Comparison of ENCODE assay signal across 8 cellular contexts in genomic region chr11:65095974-65096806, GRCh38. TPM values are rescaled to one million over a fixed set of nuclear protein-coding genes. Genes with fewer than 3 reads are reported as not detected.
DNase-seq lines count a peak whose midpoint lies in the region; ATAC-seq and TF ChIP-seq lines count a peak whose summit lies in the region.

VPS51 (plus strand) TSS chr11:65096214; CDS start chr11:65096251, 37 bp downstream.

- peak within 1 kb of the TSS; percentile 87 for H2AFZ ChIP-seq in mesenchymal stem cell (ENCODE audit: low read depth, low read length)

- peak within 1 kb of the TSS in 1 of 2 experiments; percentile 46 for H3K23ac ChIP-seq in mesenchymal stem cell (ENCODE audit: low read length in 2 of 2)

- peak within 1 kb of the TSS; percentile 99 for H3K27ac Mint-ChIP-seq in CD8-positive, alpha-beta T cell

- H2BK120ac ChIP-seq in mesenchymal stem cell (ENCODE audit: low read depth, low read length), result peak within 1 kb of the TSS; percentile 62

- no peaks in the 10 kb centered on the region for H3K27me3 ChIP-seq in CD8-positive, alpha-beta T cell (ENCODE audit: insufficient read depth, low read length)
- H3K27me3 ChIP-seq in endocrine pancreas (ENCODE audit: control insufficient read depth, insufficient read depth, low read length) (no peaks in the 10 kb centered on the region), mesenchymal stem cell (ENCODE audit: control insufficient read depth in 1 of 2, insufficient read depth in 1 of 2, low read length in 2 of 2) (no peaks in the 10 kb centered on the region)

- peaks cover 12% of the 10 kb centered on the region for H3K4me1 ChIP-seq in CD8-positive, alpha-beta T cell (ENCODE audit: insufficient read depth, low read length)
- H3K4me1 ChIP-seq in endocrine pancreas (ENCODE audit: control insufficient read depth, insufficient read depth, low read length) (no peaks in the 10 kb centered on the region), mesenchymal stem cell (ENCODE audit: control insufficient read depth, insufficient read depth, low read depth, low read length) (peaks cover 8% of the 10 kb centered on the region)

- H3K36me3 Mint-ChIP-seq in CD8-positive, alpha-beta T cell, result peaks cover 20% of the 10 kb centered on the region

- TF ChIP-seq CTCF in CD8-positive, alpha-beta T cell (IDR thresholded peaks at IDR 0.05), result no peak

- H2AK5ac ChIP-seq in mesenchymal stem cell (ENCODE audit: low read length, severe bottlenecking), result no peak within 1 kb of the TSS

- H3K36me3 ChIP-seq in CD8-positive, alpha-beta T cell (ENCODE audit: insufficient read depth, low read length), result no peaks in the 10 kb centered on the region
- H3K36me3 ChIP-seq in endocrine pancreas (ENCODE audit: control insufficient read depth, insufficient read depth, low read length) (no peaks in the 10 kb centered on the region), mesenchymal stem cell (ENCODE audit: control insufficient read depth in 1 of 2, insufficient read depth in 2 of 2, low read depth in 1 of 2, low read length in 2 of 2) (peaks cover 2 to 7% of the 10 kb centered on the region in 2 experiments)

- no peaks in the 10 kb centered on the region for H3K9me3 Mint-ChIP-seq in CD8-positive, alpha-beta T cell

- POLR2A ChIA-PET in CD8-positive, alpha-beta T cell (lab: Charles Lee), result interaction anchor here (0.7 to 4.7 kb wide), 8 partner anchors 10 to 403 kb away, joined by 3 to 41 read pairs (median 4); partner anchors contain the start of genes ARL2, MALAT1, SYVN1 and TM7SF2

- peak within 1 kb of the TSS; percentile 81 for H3K4me3 ChIP-seq in CD8-positive, alpha-beta T cell (ENCODE audit: low read depth, low read length)
- H3K4me3 ChIP-seq in endocrine pancreas (ENCODE audit: control insufficient read depth, insufficient read depth, low read length) (no peak within 1 kb of the TSS), mesenchymal stem cell (ENCODE audit: insufficient read depth in 1 of 2, low read depth in 1 of 2, low read length in 2 of 2) (peak within 1 kb of the TSS; percentile 71 to 86)

- intact Hi-C loops in CD8-positive, alpha-beta T cell (cut with DNase I, micrococcal nuclease), result loop anchor here (1.0 kb wide), 9 partner anchors 12 to 172 kb away; partner anchors contain the start of genes CDCA5 (in 2 of the 2), FAU (in 2 of the 2), MRPL49 (in 2 of the 2) and SNX15 (in 2 of the 2)

- under 1% methylated on average over 49 of the region's 52 CpGs for WGBS in mesenchymal stem cell

- no peaks in the 10 kb centered on the region for H3K9me3 ChIP-seq in CD8-positive, alpha-beta T cell (ENCODE audit: low read length)
- H3K9me3 ChIP-seq in endocrine pancreas (ENCODE audit: control insufficient read depth, low read length), result no peaks in the 10 kb centered on the region
- no peaks in the 10 kb centered on the region for H3K9me3 ChIP-seq in mesenchymal stem cell (ENCODE audit: control insufficient read depth, low read length)

- peak within 1 kb of the TSS; percentile 82 for H3K27ac ChIP-seq in CD8-positive, alpha-beta T cell (ENCODE audit: low read depth, low read length)
- peak within 1 kb of the TSS; percentile 48 for H3K27ac ChIP-seq in mesenchymal stem cell (ENCODE audit: low read length, poor library complexity, severe bottlenecking)

- peak within 1 kb of the TSS in 1 of 2 experiments; percentile 49 for H2BK12ac ChIP-seq in mesenchymal stem cell (ENCODE audit: low read length in 2 of 2)

- peak within 1 kb of the TSS; percentile 95 for H4K91ac ChIP-seq in mesenchymal stem cell (ENCODE audit: low read length)

- peak within 1 kb of the TSS; percentile 73 to 91 for H3K4ac ChIP-seq in mesenchymal stem cell (ENCODE audit: low read depth in 1 of 2, low read length in 2 of 2)

- H3K9ac ChIP-seq in endocrine pancreas (ENCODE audit: control insufficient read depth, insufficient read depth, low read length), result peak within 1 kb of the TSS; percentile 42
- H3K9ac ChIP-seq in mesenchymal stem cell (ENCODE audit: low read length), result peak within 1 kb of the TSS; percentile 90

- H3K4me2 ChIP-seq in mesenchymal stem cell (ENCODE audit: low read length, poor library complexity, severe bottlenecking), result peak within 1 kb of the TSS; percentile 46

- H3K4me1 Mint-ChIP-seq in CD8-positive, alpha-beta T cell (ENCODE audit: low read depth), result peaks cover 24% of the 10 kb centered on the region

- H3K27me3 Mint-ChIP-seq in CD8-positive, alpha-beta T cell (ENCODE audit: low read depth), result no peaks in the 10 kb centered on the region

- ATAC-seq in CD8-positive, alpha-beta T cell, result peak; percentile 84
- ATAC-seq in GM19468 (IDR thresholded peaks at IDR 0.05; ENCODE audit: extremely low read depth, unreplicated experiment), result peak; percentile 48

- peak within 1 kb of the TSS; percentile 30 for H2BK15ac ChIP-seq in mesenchymal stem cell (ENCODE audit: low read depth, poor library complexity, severe bottlenecking)

- CTCF ChIA-PET in CD8-positive, alpha-beta T cell (lab: Charles Lee), result interaction anchor here (0.9 to 4.8 kb wide), 3 partner anchors 11 to 15 kb away, joined by 3 to 69 read pairs (median 5); partner anchors contain the start of gene TM7SF2

- no peak within 1 kb of the TSS for H2BK5ac ChIP-seq in mesenchymal stem cell (ENCODE audit: low read depth, low read length, poor library complexity, severe bottlenecking)

- H3K4me3 Mint-ChIP-seq in CD8-positive, alpha-beta T cell, result peak within 1 kb of the TSS; percentile 95

- H4K8ac ChIP-seq in mesenchymal stem cell (ENCODE audit: low read length), result peak within 1 kb of the TSS; percentile 100

- peak within 1 kb of the TSS in 1 of 2 experiments; percentile 81 for H3K14ac ChIP-seq in mesenchymal stem cell (ENCODE audit: low read length in 2 of 2)

- peak; percentile 70 to 90 (median 84) for DNase-seq in CD8-positive, alpha-beta T cell
- DNase-seq in HT1080 (ENCODE audit: low read depth) (peak; percentile 83), NOMO-1 treated with dmso at 0.1 percent for 144 hours (lab: John Stamatoyannopoulos, UW; ENCODE audit: unreplicated experiment) (peak; percentile 92), mesenchymal stem cell (peak; percentile 91)
- peak; percentile 60 to 73 (median 60) for DNase-seq in activated CD8-positive, alpha-beta memory T cell treated with anti-CD3 and anti-CD28 coated beads for 48 hours (ENCODE audit: low read depth in 2 of 3, low spot score in 2 of 3)
- peak; percentile 62 for DNase-seq in stimulated activated CD8-positive, alpha-beta memory T cell treated with anti-CD3 and anti-CD28 coated beads, Interleukin-12 subunit alpha, Interleukin-12 subunit beta, amount 100 ng/mL, for 24 hours (ENCODE audit: extremely low read depth)

- peaks cover 13% of the 10 kb centered on the region for H3K79me1 ChIP-seq in mesenchymal stem cell (replicated peaks; ENCODE audit: low read length, poor library complexity, severe bottlenecking)

- H3K18ac ChIP-seq in mesenchymal stem cell (ENCODE audit: low read depth in 1 of 2, low read length in 2 of 2), result peak within 1 kb of the TSS; percentile 48 to 90

RNA-seq across cellular contexts. Expression of gene VPS51, which starts in this region (rescaled TPM):
- 100 to 1,000 TPM; 221 to 263 TPM for total RNA-seq in CD8-positive, alpha-beta T cell
- total RNA-seq in HT1080 (2014; rRNA removed; shearing (Covaris generic)), result 139 and 163 TPM in 2 replicates
- 98.1 and 119 TPM in 2 replicates for polyA plus RNA-seq in HT1080 (2015; cell fraction: cytosol; rRNA removed)
- polyA plus RNA-seq in HT1080 (2015; cell fraction: nucleus; rRNA removed), result 145 and 180 TPM in 2 replicates
- polyA plus RNA-seq in mesenchymal stem cell (2013, experiment 1 of 2), result 33.1 TPM
- 37.1 TPM for polyA plus RNA-seq in mesenchymal stem cell (2013, experiment 2 of 2)
